1 cellular context compared by ENCODE assay signal in genomic region chr3:127034195-127034989, GRCh38.
TF ChIP-seq lines count a peak whose summit lies in the region.

No MANE protein-coding gene starts in this region.

TF ChIP-seq in HCT116, 20 proteins besides CTCF, POLR2A, EP300 and RAD21 (continued from another document):
- TF ChIP-seq CBX3 (IDR thresholded peaks at IDR 0.05; ENCODE audit: low read depth), result no peak
- no peak for TF ChIP-seq SIN3A (IDR thresholded peaks at IDR 0.05; ENCODE audit: low read depth)
- TF ChIP-seq YY1 (IDR thresholded peaks at IDR 0.05; ENCODE audit: extremely low read depth, insufficient replicate concordance, low read depth, low read length), result no peak
- no peak for TF ChIP-seq SP1 (IDR thresholded peaks at IDR 0.05; ENCODE audit: low read depth)
- TF ChIP-seq ZBTB33 (IDR thresholded peaks at IDR 0.05; ENCODE audit: extremely low read depth, insufficient replicate concordance, low read length), result no peak
- TF ChIP-seq REST (IDR thresholded peaks at IDR 0.05; ENCODE audit: low read depth), result no peak
- no peak for TF ChIP-seq EZH2phosphoT487 (IDR thresholded peaks at IDR 0.05; ENCODE audit: borderline replicate concordance)
- no peak for TF ChIP-seq FOSL1 (IDR thresholded peaks at IDR 0.05; ENCODE audit: low read depth)
- no peak for TF ChIP-seq JUND (IDR thresholded peaks at IDR 0.05)
